In the genomic region with DNA sequence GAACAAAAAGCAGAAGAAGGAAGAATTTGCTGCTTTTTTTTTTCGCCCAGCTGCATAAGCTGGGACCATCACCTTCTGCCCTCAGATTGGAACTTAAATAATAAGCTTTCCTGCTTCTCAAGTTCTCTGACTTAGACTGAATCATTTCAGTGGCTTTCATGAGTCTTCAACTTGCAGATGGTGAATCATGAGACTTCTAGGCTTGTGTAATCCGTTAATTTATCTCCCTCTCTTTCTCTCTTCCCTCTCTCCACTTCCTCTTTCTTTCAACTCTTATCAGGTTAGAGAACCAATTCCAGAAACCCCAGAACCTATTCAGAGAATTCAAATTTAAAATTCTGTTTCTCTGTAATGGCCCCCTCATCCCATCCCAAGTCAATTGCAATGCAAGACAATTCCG, we compare ENCODE assay signal across 21 cellular contexts.
DNase-seq lines count a peak whose midpoint lies in the region; ATAC-seq and TF ChIP-seq lines count a peak whose summit lies in the region.
"Had no signal": no experiment of that assay in that cellular context is flagged by ENCODE, and none has a peak within 500 bp of the region (broad histone marks: within the 10 kb centered on the region; RNA-seq: fewer than 3 reads in every experiment).

No MANE protein-coding gene starts in this region.

- no peaks in the 10 kb centered on the region; the same call in none of the 2 replicates for H3K9me3 ChIP-seq in Karpas-422 (ENCODE audit: low read length)
- H3K9me3 ChIP-seq: heart left ventricle had no signal

- no peaks in the 10 kb centered on the region for H3K4me1 ChIP-seq in Karpas-422 (ENCODE audit: low read length)
- H3K4me1 ChIP-seq: heart left ventricle had no signal

- ATAC-seq in HG02852 (IDR thresholded peaks at IDR 0.05; ENCODE audit: unreplicated experiment) (no peak), HG03039 (IDR thresholded peaks at IDR 0.05; ENCODE audit: unreplicated experiment) (no peak)
- ATAC-seq: heart left ventricle; naive thymus-derived CD4-positive, alpha-beta T cell had no signal

- no peaks in the 10 kb centered on the region for H3K27me3 ChIP-seq in Karpas-422 (ENCODE audit: low read length)
- H3K27me3 ChIP-seq: heart left ventricle had no signal

- no peaks in the 10 kb centered on the region for H3K9me2 ChIP-seq in Karpas-422 (replicated peaks; ENCODE audit: insufficient read depth, low read length)

- no peaks in the 10 kb centered on the region for H4K20me1 ChIP-seq in Karpas-422 (ENCODE audit: insufficient read depth, low read depth, low read length)

- H3K27ac ChIP-seq in Karpas-422 (ENCODE audit: low read length), result no peak overlapping the region
- H3K27ac ChIP-seq: epithelial cell of prostate, heart left ventricle, RWPE1 had no signal

- peak; percentile 46 for DNase-seq in A172 (ENCODE audit: low spot score)
- DNase-seq in Karpas-422, result peak; percentile 34
- peak; percentile 74 for DNase-seq in SIG-M5 treated with dmso at 0.1 percent for 504 hours (lab: John Stamatoyannopoulos, UW; ENCODE audit: unreplicated experiment)
- DNase-seq in choroid plexus epithelial cell (ENCODE audit: low read depth), result peak; percentile 77
- DNase-seq in SHP77 (lab: John Stamatoyannopoulos, UW), result no peak
- DNase-seq in NCI-H82 treated with DMSO at 0.1 percent for 48 hours (lab: John Stamatoyannopoulos, UW; ENCODE audit: unreplicated experiment), result no peak
- DNase-seq: activated effector memory CD4-positive, alpha-beta T cell treated with Interleukin-2 at 50 U/mL for 16 hours; CD4-positive, alpha-beta memory T cell; cortex of kidney; DND-41; heart left ventricle; mammary epithelial cell; naive thymus-derived CD4-positive, alpha-beta T cell; NCI-H2081 treated with DMSO at 0.1 percent for 48 hours; NCI-H524 treated with DMSO at 0.1 percent for 48 hours; stimulated activated CD4-positive, alpha-beta T cell treated with anti-CD3 and anti-CD28 coated beads, Interleukin-12 subunit alpha, Interleukin-12 subunit beta, amount 100 ng/mL, for 4 hours; stimulated activated naive CD4-positive, alpha-beta T cell treated with Interleukin-2 at 50 U/mL for 16 hours had no signal

- H3K9ac ChIP-seq in Karpas-422 (ENCODE audit: low read length), result no peak overlapping the region

- H3K79me2 ChIP-seq in Karpas-422 (ENCODE audit: low read length), result no peaks in the 10 kb centered on the region

- TF ChIP-seq CTCF in choroid plexus epithelial cell (conservative IDR thresholded peaks at IDR 0.05; ENCODE audit: low read depth, low read length), result no peak

- H3K4me2 ChIP-seq in Karpas-422 (ENCODE audit: low read depth, low read length, poor library complexity, severe bottlenecking), result no peak overlapping the region

- H3K4me3 ChIP-seq in Karpas-422 (ENCODE audit: low read length) (no peak overlapping the region), choroid plexus epithelial cell (ENCODE audit: low read depth, low read length) (no peak overlapping the region)
- H3K4me3 ChIP-seq: heart left ventricle had no signal

- 0 out of 2 replicates have a peak overlapping the region, but pooled peaks have one; percentile 38 for H2AFZ ChIP-seq in Karpas-422 (ENCODE audit: low read length)

- no peaks in the 10 kb centered on the region for H3K36me3 ChIP-seq in Karpas-422 (ENCODE audit: insufficient read depth, low read length)
- H3K36me3 ChIP-seq: heart left ventricle had no signal

Comparison
In these comparisons a context has a peak if more than half of its experiments do, and no peak if none do; other contexts are left out.
1. DNase-seq: peak in A172 (single experiment), Karpas-422 (single experiment), SIG-M5 treated with dmso at 0.1 percent for 504 hours (single experiment) and choroid plexus epithelial cell (single experiment); none in SHP77 (0 of 2) and NCI-H82 treated with DMSO at 0.1 percent for 48 hours (single experiment).